19 cellular contexts compared by ENCODE assay signal in genomic region chr12:109735051-109735521, GRCh38. TPM values are rescaled to one million over a fixed set of nuclear protein-coding genes. Genes with fewer than 3 reads are reported as not detected.
A peak's percentile ranks its signal among the peaks of the same experiment; 100 is the strongest.
DNase-seq lines count a peak whose midpoint lies in the region; ATAC-seq and TF ChIP-seq lines count a peak whose summit lies in the region.
"Had no signal": no experiment of that assay in that cellular context is flagged by ENCODE, and none has a peak within 500 bp of the region (broad histone marks: within the 10 kb centered on the region; RNA-seq: fewer than 3 reads in every experiment).

No MANE protein-coding gene starts in this region.

- DNase-seq in activated T-cell treated with anti-CD3 and anti-CD28 coated beads, Interleukin-2, amount 50 U/mL, for 4 hours: peak; percentile 0
- no peak for DNase-seq in activated T-cell treated with anti-CD3 and anti-CD28 coated beads, Interleukin-2, amount 50 U/mL, for 24 hours
- DNase-seq in dorsolateral prefrontal cortex: peak in 6 of 10 donors; percentile 4 to 31 (median 20)
- DNase-seq in lower lobe of right lung: peak; percentile 10
- DNase-seq in suprapubic skin (ENCODE audit: low spot score in 2 of 2): peak; percentile 21 to 52
- no peak for DNase-seq in EL
- DNase-seq: ACHN; activated naive CD4-positive, alpha-beta T cell; brain microvascular endothelial cell; CD8-positive, alpha-beta T cell; IMR-90; NCI-H2029 treated with DMSO at 0.1 percent for 48 hours; OCI-M1; stimulated activated CD4-positive, alpha-beta T cell treated with anti-CD3 and anti-CD28 coated beads, Interleukin-12 subunit alpha, Interleukin-12 subunit beta, amount 100 ng/mL, for 4 hours; stimulated activated naive B cell treated with anti-CD40 and anti-IgM and Interleukin-4, amounts not matched to agents 10 μg/mL and 1 μg/mL and 100 μg/mL, for 72 hours had no signal

- H3K27me3 Mint-ChIP-seq in activated T-cell treated with anti-CD3 and anti-CD28 coated beads, Interleukin-2, amount 50 U/mL, for 4 hours (ENCODE audit: low read depth): peaks cover 31% of the 10 kb centered on the region
- H3K27me3 Mint-ChIP-seq in activated T-cell treated with anti-CD3 and anti-CD28 coated beads, Interleukin-2, amount 50 U/mL, for 24 hours: peaks cover 39% of the 10 kb centered on the region

- H3K9me3 ChIP-seq in lower lobe of right lung: no peaks in the 10 kb centered on the region
- H3K9me3 ChIP-seq in suprapubic skin: no peaks in the 10 kb centered on the region
- H3K9me3 ChIP-seq: mucosa of descending colon had no signal

- no peaks in the 10 kb centered on the region for H3K4me1 Mint-ChIP-seq in activated T-cell treated with anti-CD3 and anti-CD28 coated beads, Interleukin-2, amount 50 U/mL, for 4 hours (ENCODE audit: low read depth)
- H3K4me1 Mint-ChIP-seq in activated T-cell treated with anti-CD3 and anti-CD28 coated beads, Interleukin-2, amount 50 U/mL, for 24 hours (ENCODE audit: low read depth): no peaks in the 10 kb centered on the region
- H3K4me1 Mint-ChIP-seq: stimulated activated naive B cell treated with anti-CD40 and anti-IgM and Interleukin-4, amounts not matched to agents 10 μg/mL and 1 μg/mL and 100 μg/mL, for 72 hours had no signal

- TF ChIP-seq CTCF in dorsolateral prefrontal cortex (IDR thresholded peaks at IDR 0.05 in 54 of 56, conservative IDR thresholded peaks at IDR 0.05 in 2 of 56; ENCODE audit: low read depth in 1 of 56, partially characterized antibody in 56 of 56): no peak
- TF ChIP-seq CTCF in lower lobe of right lung (IDR thresholded peaks at IDR 0.05): no peak
- no peak for TF ChIP-seq CTCF in suprapubic skin (IDR thresholded peaks at IDR 0.05)

- H3K27me3 ChIP-seq in dorsolateral prefrontal cortex: no peaks in the 10 kb centered on the region
- peaks cover 16% of the 10 kb centered on the region for H3K27me3 ChIP-seq in lower lobe of right lung (ENCODE audit: low read depth)
- peaks cover 18% of the 10 kb centered on the region for H3K27me3 ChIP-seq in suprapubic skin

- 75% methylated on average over 12 of the region's 12 CpGs for WGBS in suprapubic skin

- no peaks in the 10 kb centered on the region for H3K9me3 Mint-ChIP-seq in activated T-cell treated with anti-CD3 and anti-CD28 coated beads, Interleukin-2, amount 50 U/mL, for 4 hours
- no peaks in the 10 kb centered on the region for H3K9me3 Mint-ChIP-seq in activated T-cell treated with anti-CD3 and anti-CD28 coated beads, Interleukin-2, amount 50 U/mL, for 24 hours
- H3K9me3 Mint-ChIP-seq: CD8-positive, alpha-beta T cell; stimulated activated naive B cell treated with anti-CD40 and anti-IgM and Interleukin-4, amounts not matched to agents 10 μg/mL and 1 μg/mL and 100 μg/mL, for 72 hours had no signal

- peak overlapping the region in 1 of 59 donors; percentile 6 for H3K4me3 ChIP-seq in dorsolateral prefrontal cortex
- no peak overlapping the region for H3K4me3 ChIP-seq in lower lobe of right lung
- no peak overlapping the region for H3K4me3 ChIP-seq in suprapubic skin
- H3K4me3 ChIP-seq: mucosa of descending colon had no signal

- H3K27ac Mint-ChIP-seq in activated T-cell treated with anti-CD3 and anti-CD28 coated beads, Interleukin-2, amount 50 U/mL, for 24 hours: no peak overlapping the region
- H3K27ac Mint-ChIP-seq: CD8-positive, alpha-beta T cell; stimulated activated naive B cell treated with anti-CD40 and anti-IgM and Interleukin-4, amounts not matched to agents 10 μg/mL and 1 μg/mL and 100 μg/mL, for 72 hours had no signal

- no peaks in the 10 kb centered on the region for H3K36me3 Mint-ChIP-seq in activated T-cell treated with anti-CD3 and anti-CD28 coated beads, Interleukin-2, amount 50 U/mL, for 4 hours (ENCODE audit: insufficient read depth)
- H3K36me3 Mint-ChIP-seq in activated T-cell treated with anti-CD3 and anti-CD28 coated beads, Interleukin-2, amount 50 U/mL, for 24 hours (ENCODE audit: low read depth): no peaks in the 10 kb centered on the region
- H3K36me3 Mint-ChIP-seq: CD8-positive, alpha-beta T cell; stimulated activated naive B cell treated with anti-CD40 and anti-IgM and Interleukin-4, amounts not matched to agents 10 μg/mL and 1 μg/mL and 100 μg/mL, for 72 hours had no signal

- no peak overlapping the region for H3K4me3 Mint-ChIP-seq in activated T-cell treated with anti-CD3 and anti-CD28 coated beads, Interleukin-2, amount 50 U/mL, for 4 hours
- no peak overlapping the region for H3K4me3 Mint-ChIP-seq in activated T-cell treated with anti-CD3 and anti-CD28 coated beads, Interleukin-2, amount 50 U/mL, for 24 hours
- H3K4me3 Mint-ChIP-seq: CD8-positive, alpha-beta T cell; stimulated activated naive B cell treated with anti-CD40 and anti-IgM and Interleukin-4, amounts not matched to agents 10 μg/mL and 1 μg/mL and 100 μg/mL, for 72 hours had no signal

- H3K27ac ChIP-seq in dorsolateral prefrontal cortex: peak overlapping the region in 15 of 59 donors; percentile 5 to 66 (median 37)
- H3K27ac ChIP-seq in lower lobe of right lung: no peak overlapping the region
- no peak overlapping the region for H3K27ac ChIP-seq in suprapubic skin
- H3K27ac ChIP-seq: brain microvascular endothelial cell had no signal

- TF ChIP-seq POLR2A in suprapubic skin (IDR thresholded peaks at IDR 0.05): no peak

- ATAC-seq in activated T-cell treated with anti-CD3 and anti-CD28 coated beads, Interleukin-2, amount 50 U/mL, for 4 hours: no peak
- ATAC-seq in lower lobe of right lung (no peak), esophagus mucosa (no peak), GM18520 (IDR thresholded peaks at IDR 0.05; ENCODE audit: unreplicated experiment) (no peak)
- ATAC-seq: CD8-positive, alpha-beta T cell; mucosa of descending colon had no signal

- intact Hi-C loops in dorsolateral prefrontal cortex (cut with DNase I) (no loop called here), lower lobe of right lung (cut with DNase I) (no loop called here)

- no peak for TF ChIP-seq EP300 in suprapubic skin (IDR thresholded peaks at IDR 0.05)

- H3K4me1 ChIP-seq in lower lobe of right lung: peaks cover 7% of the 10 kb centered on the region
- H3K4me1 ChIP-seq in suprapubic skin: peaks cover 1% of the 10 kb centered on the region

- H3K36me3 ChIP-seq in lower lobe of right lung (no peaks in the 10 kb centered on the region), suprapubic skin (no peaks in the 10 kb centered on the region)
- H3K36me3 ChIP-seq: brain microvascular endothelial cell had no signal

RNA-seq across cellular contexts. Expression of gene FAM222A, which starts 21.5 kb away (rescaled TPM):
- 1 to 10 TPM; 4.2 to 6.7 (median 4.8) TPM for total RNA-seq in activated T-cell treated with anti-CD3 and anti-CD28 coated beads, Interleukin-2, amount 50 U/mL, for 4 hours
- total RNA-seq in dorsolateral prefrontal cortex (10 to 100 TPM; 10.4 to 85.9 (median 23.1) TPM), lower lobe of right lung (2.4 TPM), suprapubic skin (1 to 10 TPM; 3.9 to 8.5 (median 6.6) TPM), esophagus mucosa (5.4 TPM)
- total RNA-seq: fibroblast of lung had no signal

Comparison
In these comparisons a context has a peak if more than half of its experiments do, and no peak if none do; other contexts are left out.
1. DNase-seq: peak in activated T-cell treated with anti-CD3 and anti-CD28 coated beads, Interleukin-2, amount 50 U/mL, for 4 hours (single experiment), dorsolateral prefrontal cortex (6 of 10), lower lobe of right lung (single experiment) and suprapubic skin (2 of 2); none in activated T-cell treated with anti-CD3 and anti-CD28 coated beads, Interleukin-2, amount 50 U/mL, for 24 hours (single experiment) and EL (single experiment).